20 cellular contexts compared by ENCODE assay signal in genomic region chr12:132510746-132511477, GRCh38.
"Had no signal": no experiment of that assay in that cellular context is flagged by ENCODE, and none has a peak within 500 bp of the region (broad histone marks: within the 10 kb centered on the region; RNA-seq: fewer than 3 reads in every experiment).

No MANE protein-coding gene starts in this region.

- H3K27ac Mint-ChIP-seq: activated naive CD8-positive, alpha-beta T cell treated with anti-CD3 and anti-CD28 coated beads, Interleukin-2, amount 50 U/mL, for 24 hours; dendritic cell treated with granulocyte-macrophage colony-stimulating factor and Interleukin-4, amounts not matched to agents 40 ng/mL and 50 ng/mL, for 4 days; mesothelial cell of epicardium; neural progenitor cell had no signal

- H3K27me3 ChIP-seq: left lung, neural progenitor cell, spleen, tibial artery had no signal

- H3K4me2 ChIP-seq: neural progenitor cell had no signal

- H3K4me3 ChIP-seq: cardiac muscle cell, left lung, neural progenitor cell, spleen, tibial artery had no signal

- ATAC-seq: activated naive CD8-positive, alpha-beta T cell treated with anti-CD3 and anti-CD28 coated beads, Interleukin-2, amount 50 U/mL, for 24 hours; esophagus mucosa; left lung; naive thymus-derived CD8-positive, alpha-beta T cell; stimulated activated naive CD8-positive, alpha-beta T cell treated with anti-CD3 and anti-CD28 coated beads, Interleukin-15, Interleukin-2, amounts not matched to agents 100 U/mL and 50 U/mL, for 24 hours had no signal

- H2AFZ ChIP-seq: neural progenitor cell had no signal

- H3K9me3 Mint-ChIP-seq: activated naive CD8-positive, alpha-beta T cell treated with anti-CD3 and anti-CD28 coated beads, Interleukin-2, amount 50 U/mL, for 24 hours; dendritic cell treated with granulocyte-macrophage colony-stimulating factor and Interleukin-4, amounts not matched to agents 40 ng/mL and 50 ng/mL, for 4 days; mesothelial cell of epicardium had no signal

- DNase-seq: activated CD8-positive, alpha-beta memory T cell treated with anti-CD3 and anti-CD28 coated beads, Interleukin-2, amount 50 U/mL, for 48 hours; activated effector memory CD4-positive, alpha-beta T cell treated with Interleukin-2 at 50 U/mL for 16 hours; activated naive CD4-positive, alpha-beta T cell treated with anti-CD3 and anti-CD28 coated beads, Interleukin-2, amount 50 U/mL, for 16 hours; activated naive CD8-positive, alpha-beta T cell treated with anti-CD3 and anti-CD28 coated beads, Interleukin-2, amount 50 U/mL, for 24 hours; activated T-cell treated with anti-CD3 and anti-CD28 coated beads, Interleukin-2, amount 50 U/mL, for 48 hours; effector memory CD4-positive, alpha-beta T cell; foreskin melanocyte; kidney glomerular epithelial cell; left lung; naive thymus-derived CD8-positive, alpha-beta T cell; spleen; stimulated activated CD4-positive, alpha-beta T cell treated with anti-CD3 and anti-CD28 coated beads, Interleukin-4, amount 100 ng/mL, for 1 hour; stimulated activated naive CD8-positive, alpha-beta T cell treated with anti-CD3 and anti-CD28 coated beads, Interleukin-15, Interleukin-2, amounts not matched to agents 100 U/mL and 50 U/mL, for 24 hours; T-helper 1 cell; tibial artery had no signal

- H3K9ac ChIP-seq: neural progenitor cell had no signal

- H3K4me3 Mint-ChIP-seq: activated naive CD8-positive, alpha-beta T cell treated with anti-CD3 and anti-CD28 coated beads, Interleukin-2, amount 50 U/mL, for 24 hours; dendritic cell treated with granulocyte-macrophage colony-stimulating factor and Interleukin-4, amounts not matched to agents 40 ng/mL and 50 ng/mL, for 4 days; mesothelial cell of epicardium; neural progenitor cell had no signal

- H3K27ac ChIP-seq: cardiac muscle cell, left lung, neural progenitor cell, spleen, tibial artery had no signal

- H3K27me3 Mint-ChIP-seq: activated naive CD8-positive, alpha-beta T cell treated with anti-CD3 and anti-CD28 coated beads, Interleukin-2, amount 50 U/mL, for 24 hours; naive thymus-derived CD8-positive, alpha-beta T cell had no signal

- H3K36me3 ChIP-seq: cardiac muscle cell, neural progenitor cell had no signal
